ENCODE assay signal across 34 cellular contexts in the genomic region with DNA sequence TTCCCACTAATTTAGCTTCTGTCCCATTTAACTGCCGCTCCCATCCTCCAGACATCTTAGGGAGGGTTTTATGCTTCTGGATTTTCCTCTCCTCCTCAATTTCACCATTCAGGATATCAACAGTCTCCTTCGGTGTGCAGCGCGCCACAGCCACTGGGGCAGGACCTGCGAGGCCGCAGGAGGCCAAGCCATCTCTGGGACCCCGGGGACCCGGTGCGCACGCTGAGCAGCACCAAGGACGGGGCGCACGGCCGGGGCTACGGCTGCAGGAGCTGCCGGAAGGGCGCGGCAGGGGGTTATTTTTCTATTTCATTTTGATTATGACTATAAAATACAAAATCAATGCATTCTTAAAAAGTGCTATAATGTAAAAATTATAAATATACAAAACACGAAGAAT.
"Had no signal": no experiment of that assay in that cellular context is flagged by ENCODE, and none has a peak within 500 bp of the region (broad histone marks: within the 10 kb centered on the region; RNA-seq: fewer than 3 reads in every experiment).

No MANE protein-coding gene starts in this region.

- FAIRE-seq: astrocyte had no signal

- H3K4me1 ChIP-seq: adrenal gland, body of pancreas, breast epithelium had no signal

- H3K27ac ChIP-seq: adrenal gland, body of pancreas, brain microvascular endothelial cell, breast epithelium, WERI-Rb-1 had no signal

- H3K27me3 ChIP-seq: adrenal gland, body of pancreas, brain microvascular endothelial cell, breast epithelium had no signal

- H3K9me3 ChIP-seq: adrenal gland, body of pancreas, breast epithelium had no signal

- H3K36me3 ChIP-seq: adrenal gland, brain microvascular endothelial cell, breast epithelium, WERI-Rb-1 had no signal

- ATAC-seq: activated CD4-positive, alpha-beta T cell treated with anti-CD3 and anti-CD28 coated beads for 36 hours; activated CD4-positive, CD25-positive, alpha-beta regulatory T cell treated with anti-CD3 and anti-CD28 coated beads, Interleukin-2, amount 50 U/mL, for 24 hours; activated CD8-positive, alpha-beta memory T cell treated with anti-CD3 and anti-CD28 coated beads, Interleukin-2, amount 10 ng/mL, durations not matched to agents 7 days and 5 days; activated CD8-positive, alpha-beta T cell treated with anti-CD3 and anti-CD28 coated beads, Interleukin-2, amount 10 ng/mL, durations not matched to agents 7 days and 5 days; activated naive CD4-positive, alpha-beta T cell treated with anti-CD3 and anti-CD28 coated beads, Interleukin-2, amount 50 U/mL, for 72 hours; body of pancreas; WTC11 had no signal

- DNase-seq: activated CD4-positive, alpha-beta memory T cell treated with anti-CD3 and anti-CD28 coated beads, Interleukin-2, amount 10 ng/mL, durations not matched to agents 7 days and 5 days; activated CD4-positive, alpha-beta T cell treated with anti-CD3 and anti-CD28 coated beads for 1 hour; activated CD4-positive, alpha-beta T cell treated with anti-CD3 and anti-CD28 coated beads for 36 hours; activated CD4-positive, alpha-beta T cell treated with anti-CD3 and anti-CD28 coated beads for 48 hours; activated CD4-positive, alpha-beta T cell treated with anti-CD3 and anti-CD28 coated beads, Interleukin-2, amount 10 ng/mL, durations not matched to agents 7 days and 5 days; activated CD4-positive, alpha-beta T cell treated with anti-CD3 and anti-CD28 coated beads, Interleukin-2, amount 50 U/mL, for 48 hours; activated CD4-positive, CD25-positive, alpha-beta regulatory T cell; activated CD8-positive, alpha-beta memory T cell treated with anti-CD3 and anti-CD28 coated beads for 24 hours; activated CD8-positive, alpha-beta memory T cell treated with anti-CD3 and anti-CD28 coated beads, Interleukin-2, amount 10 ng/mL, durations not matched to agents 7 days and 5 days; activated CD8-positive, alpha-beta memory T cell treated with anti-CD3 and anti-CD28 coated beads, Interleukin-2, amount 50 U/mL, for 48 hours; activated CD8-positive, alpha-beta T cell treated with anti-CD3 and anti-CD28 coated beads, Interleukin-2, amount 10 ng/mL, durations not matched to agents 7 days and 5 days; activated effector memory CD4-positive, alpha-beta T cell treated with Interleukin-2 at 50 U/mL for 16 hours; activated gamma-delta T cell treated with Interleukin-2 at 50 U/mL for 16 hours; activated naive CD4-positive, alpha-beta T cell; activated naive CD4-positive, alpha-beta T cell treated with anti-CD3 and anti-CD28 coated beads for 36 hours; activated naive CD4-positive, alpha-beta T cell treated with anti-CD3 and anti-CD28 coated beads, Interleukin-2, amount 50 U/mL, for 16 hours; activated naive CD8-positive, alpha-beta T cell treated with anti-CD3 and anti-CD28 coated beads for 36 hours; activated T-cell treated with anti-CD3 and anti-CD28 coated beads, Interleukin-2, amount 50 U/mL, for 24 hours; activated T-cell treated with anti-CD3 and anti-CD28 coated beads, Interleukin-2, amount 50 U/mL, for 48 hours; adrenal gland; amniotic stem cell; aorta; body of pancreas; brain microvascular endothelial cell; central memory CD4-positive, alpha-beta T cell; T-helper 1 cell; T-helper 2 cell; T-helper 9 cell; WERI-Rb-1 had no signal

- H3K4me3 ChIP-seq: adrenal gland, body of pancreas, breast epithelium had no signal
